ENCODE assay signal across 1 cellular context in the genomic region with DNA sequence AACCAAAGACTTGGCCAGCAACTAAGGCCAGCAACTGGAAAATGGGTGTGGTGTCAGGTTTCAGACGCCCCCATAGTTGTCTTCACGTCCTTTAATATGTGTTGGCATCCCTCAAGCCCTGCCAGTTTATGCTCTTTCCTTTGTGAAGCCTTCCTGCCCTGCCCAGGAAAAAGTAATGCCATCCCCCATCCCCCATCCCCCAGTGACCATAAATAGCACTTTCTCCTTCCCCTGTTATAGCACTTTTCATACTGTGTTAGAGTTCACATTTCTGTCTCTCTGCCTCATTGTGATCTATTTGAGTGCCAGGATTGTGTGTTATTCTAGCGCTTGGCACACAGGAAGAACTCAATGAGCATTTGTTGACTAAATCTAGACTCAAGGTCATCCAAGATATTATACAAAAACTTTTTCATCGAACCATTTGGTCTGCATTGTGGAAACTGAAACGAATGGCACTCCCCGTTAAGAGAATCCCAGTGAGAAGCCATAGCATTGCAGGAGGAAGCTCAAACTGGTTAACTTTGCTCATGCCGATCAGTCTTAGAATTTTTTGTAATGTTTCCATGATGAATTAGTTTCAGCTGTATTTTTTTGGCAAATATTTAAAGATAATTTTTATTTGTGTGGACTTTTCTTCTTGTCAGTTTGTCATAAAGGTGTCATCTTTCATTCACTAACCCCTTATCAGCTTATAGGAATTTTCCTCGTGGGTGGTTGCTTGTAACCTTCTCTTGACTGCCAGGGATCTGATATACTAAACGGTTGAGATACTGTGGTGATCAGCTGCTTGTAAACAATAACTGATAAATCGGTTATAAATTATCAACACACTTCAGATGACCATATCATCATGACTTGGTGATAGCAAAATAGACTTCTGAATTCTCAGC.
TF ChIP-seq lines count a peak whose summit lies in the region.

No MANE protein-coding gene starts in this region.

TF ChIP-seq in IMR-90, 13 proteins besides CTCF, POLR2A, EP300 and RAD21 (continued from another document):
- TF ChIP-seq BHLHE40 (IDR thresholded peaks at IDR 0.05; ENCODE audit: low read depth, low read length) (no peak), CHD1 (IDR thresholded peaks at IDR 0.05; ENCODE audit: low read depth, low read length) (no peak), NFE2L2 (IDR thresholded peaks at IDR 0.05; ENCODE audit: low read depth, low read length) (no peak), MAZ (IDR thresholded peaks at IDR 0.05; ENCODE audit: borderline replicate concordance, low read depth, low read length) (no peak), CEBPB (IDR thresholded peaks at IDR 0.05; ENCODE audit: low read depth, low read length) (no peak), MAFK (IDR thresholded peaks at IDR 0.05; ENCODE audit: low read depth, low read length) (no peak), RFX5 (IDR thresholded peaks at IDR 0.05; ENCODE audit: low read depth, low read length) (no peak), RCOR1 (IDR thresholded peaks at IDR 0.05; ENCODE audit: insufficient replicate concordance, low read length) (no peak), MXI1 (IDR thresholded peaks at IDR 0.05; ENCODE audit: borderline replicate concordance, low read depth, low read length) (no peak)
- TF ChIP-seq, protein P1, sequence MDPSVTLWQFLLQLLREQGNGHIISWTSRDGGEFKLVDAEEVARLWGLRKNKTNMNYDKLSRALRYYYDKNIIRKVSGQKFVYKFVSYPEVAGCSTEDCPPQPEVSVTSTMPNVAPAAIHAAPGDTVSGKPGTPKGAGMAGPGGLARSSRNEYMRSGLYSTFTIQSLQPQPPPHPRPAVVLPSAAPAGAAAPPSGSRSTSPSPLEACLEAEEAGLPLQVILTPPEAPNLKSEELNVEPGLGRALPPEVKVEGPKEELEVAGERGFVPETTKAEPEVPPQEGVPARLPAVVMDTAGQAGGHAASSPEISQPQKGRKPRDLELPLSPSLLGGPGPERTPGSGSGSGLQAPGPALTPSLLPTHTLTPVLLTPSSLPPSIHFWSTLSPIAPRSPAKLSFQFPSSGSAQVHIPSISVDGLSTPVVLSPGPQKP (IDR thresholded peaks at IDR 0.05; ENCODE audit: borderline replicate concordance, low read depth, low read length): no peak
- TF ChIP-seq, protein P2, sequence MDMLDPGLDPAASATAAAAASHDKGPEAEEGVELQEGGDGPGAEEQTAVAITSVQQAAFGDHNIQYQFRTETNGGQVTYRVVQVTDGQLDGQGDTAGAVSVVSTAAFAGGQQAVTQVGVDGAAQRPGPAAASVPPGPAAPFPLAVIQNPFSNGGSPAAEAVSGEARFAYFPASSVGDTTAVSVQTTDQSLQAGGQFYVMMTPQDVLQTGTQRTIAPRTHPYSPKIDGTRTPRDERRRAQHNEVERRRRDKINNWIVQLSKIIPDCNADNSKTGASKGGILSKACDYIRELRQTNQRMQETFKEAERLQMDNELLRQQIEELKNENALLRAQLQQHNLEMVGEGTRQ (IDR thresholded peaks at IDR 0.05; ENCODE audit: low read depth, low read length): no peak
